Comparison of ENCODE assay signal across 8 cellular contexts in genomic region chr7:8893761-8894160, GRCh38.
"Had no signal": no experiment of that assay in that cellular context is flagged by ENCODE, and none has a peak within 500 bp of the region (broad histone marks: within the 10 kb centered on the region; RNA-seq: fewer than 3 reads in every experiment).

No MANE protein-coding gene starts in this region.

- H3K4me3 ChIP-seq: K562 had no signal

- DNase-seq: IMR-90, KBM-7, KG1 had no signal

- H3K9ac ChIP-seq: KMS-11 had no signal

- H3K27ac ChIP-seq: HL-60, KMS-11 had no signal

- FAIRE-seq: HepG2, HTR-8/SVneo, K562 had no signal

- H3K4me2 ChIP-seq: KMS-11 had no signal
